Comparison of ENCODE assay signal across 1 cellular context in the genomic region with DNA sequence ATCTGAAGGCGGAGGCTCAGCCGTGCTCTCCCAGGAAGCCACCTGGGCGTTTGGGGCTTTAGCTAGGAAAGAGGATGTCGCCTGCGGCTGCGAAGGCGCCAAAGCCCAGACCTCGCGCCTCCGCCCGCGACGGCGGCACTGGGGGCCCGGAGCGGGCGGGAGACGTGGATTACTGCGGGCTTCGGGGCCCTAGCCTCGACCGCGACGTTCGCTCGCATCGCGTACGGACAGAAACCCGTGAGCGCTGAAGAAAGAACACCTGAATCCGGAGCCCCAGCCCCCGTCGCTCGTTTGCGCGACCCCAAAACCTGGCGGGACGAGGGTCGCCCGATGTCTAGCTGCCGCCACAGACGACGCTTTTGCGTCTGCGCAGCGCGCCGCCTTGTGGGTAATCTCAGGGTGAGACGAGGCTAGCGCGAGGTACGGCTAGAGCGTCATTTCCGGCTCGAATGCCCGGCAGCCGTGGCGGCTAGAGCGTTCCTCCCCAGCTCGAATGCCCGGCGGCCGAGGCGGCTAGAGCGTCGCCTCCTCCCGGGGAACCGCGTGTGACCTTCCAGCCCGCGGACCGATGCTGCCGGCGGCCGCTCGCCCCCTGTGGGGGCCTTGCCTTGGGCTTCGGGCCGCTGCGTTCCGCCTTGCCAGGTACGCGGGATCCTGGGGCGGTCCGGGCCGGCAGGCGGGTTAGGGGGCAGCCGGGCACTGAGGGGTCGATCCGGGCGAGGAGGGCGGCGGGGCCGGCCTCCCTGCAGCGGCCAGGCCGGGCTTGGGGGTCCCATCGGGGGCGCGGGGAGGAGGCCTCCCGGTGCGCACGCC.
A peak's percentile ranks its signal among the peaks of the same experiment; 100 is the strongest.
TF ChIP-seq lines count a peak whose summit lies in the region.

A gene (plus strand): TSS at position 434 of the 813 bp plus-strand sequence. CDS start 135 bp downstream, at position 569.

TF ChIP-seq in K562, 482 proteins besides CTCF, POLR2A, EP300 and RAD21 (continued from another document and continues in another):
- TF ChIP-seq, protein P1, sequence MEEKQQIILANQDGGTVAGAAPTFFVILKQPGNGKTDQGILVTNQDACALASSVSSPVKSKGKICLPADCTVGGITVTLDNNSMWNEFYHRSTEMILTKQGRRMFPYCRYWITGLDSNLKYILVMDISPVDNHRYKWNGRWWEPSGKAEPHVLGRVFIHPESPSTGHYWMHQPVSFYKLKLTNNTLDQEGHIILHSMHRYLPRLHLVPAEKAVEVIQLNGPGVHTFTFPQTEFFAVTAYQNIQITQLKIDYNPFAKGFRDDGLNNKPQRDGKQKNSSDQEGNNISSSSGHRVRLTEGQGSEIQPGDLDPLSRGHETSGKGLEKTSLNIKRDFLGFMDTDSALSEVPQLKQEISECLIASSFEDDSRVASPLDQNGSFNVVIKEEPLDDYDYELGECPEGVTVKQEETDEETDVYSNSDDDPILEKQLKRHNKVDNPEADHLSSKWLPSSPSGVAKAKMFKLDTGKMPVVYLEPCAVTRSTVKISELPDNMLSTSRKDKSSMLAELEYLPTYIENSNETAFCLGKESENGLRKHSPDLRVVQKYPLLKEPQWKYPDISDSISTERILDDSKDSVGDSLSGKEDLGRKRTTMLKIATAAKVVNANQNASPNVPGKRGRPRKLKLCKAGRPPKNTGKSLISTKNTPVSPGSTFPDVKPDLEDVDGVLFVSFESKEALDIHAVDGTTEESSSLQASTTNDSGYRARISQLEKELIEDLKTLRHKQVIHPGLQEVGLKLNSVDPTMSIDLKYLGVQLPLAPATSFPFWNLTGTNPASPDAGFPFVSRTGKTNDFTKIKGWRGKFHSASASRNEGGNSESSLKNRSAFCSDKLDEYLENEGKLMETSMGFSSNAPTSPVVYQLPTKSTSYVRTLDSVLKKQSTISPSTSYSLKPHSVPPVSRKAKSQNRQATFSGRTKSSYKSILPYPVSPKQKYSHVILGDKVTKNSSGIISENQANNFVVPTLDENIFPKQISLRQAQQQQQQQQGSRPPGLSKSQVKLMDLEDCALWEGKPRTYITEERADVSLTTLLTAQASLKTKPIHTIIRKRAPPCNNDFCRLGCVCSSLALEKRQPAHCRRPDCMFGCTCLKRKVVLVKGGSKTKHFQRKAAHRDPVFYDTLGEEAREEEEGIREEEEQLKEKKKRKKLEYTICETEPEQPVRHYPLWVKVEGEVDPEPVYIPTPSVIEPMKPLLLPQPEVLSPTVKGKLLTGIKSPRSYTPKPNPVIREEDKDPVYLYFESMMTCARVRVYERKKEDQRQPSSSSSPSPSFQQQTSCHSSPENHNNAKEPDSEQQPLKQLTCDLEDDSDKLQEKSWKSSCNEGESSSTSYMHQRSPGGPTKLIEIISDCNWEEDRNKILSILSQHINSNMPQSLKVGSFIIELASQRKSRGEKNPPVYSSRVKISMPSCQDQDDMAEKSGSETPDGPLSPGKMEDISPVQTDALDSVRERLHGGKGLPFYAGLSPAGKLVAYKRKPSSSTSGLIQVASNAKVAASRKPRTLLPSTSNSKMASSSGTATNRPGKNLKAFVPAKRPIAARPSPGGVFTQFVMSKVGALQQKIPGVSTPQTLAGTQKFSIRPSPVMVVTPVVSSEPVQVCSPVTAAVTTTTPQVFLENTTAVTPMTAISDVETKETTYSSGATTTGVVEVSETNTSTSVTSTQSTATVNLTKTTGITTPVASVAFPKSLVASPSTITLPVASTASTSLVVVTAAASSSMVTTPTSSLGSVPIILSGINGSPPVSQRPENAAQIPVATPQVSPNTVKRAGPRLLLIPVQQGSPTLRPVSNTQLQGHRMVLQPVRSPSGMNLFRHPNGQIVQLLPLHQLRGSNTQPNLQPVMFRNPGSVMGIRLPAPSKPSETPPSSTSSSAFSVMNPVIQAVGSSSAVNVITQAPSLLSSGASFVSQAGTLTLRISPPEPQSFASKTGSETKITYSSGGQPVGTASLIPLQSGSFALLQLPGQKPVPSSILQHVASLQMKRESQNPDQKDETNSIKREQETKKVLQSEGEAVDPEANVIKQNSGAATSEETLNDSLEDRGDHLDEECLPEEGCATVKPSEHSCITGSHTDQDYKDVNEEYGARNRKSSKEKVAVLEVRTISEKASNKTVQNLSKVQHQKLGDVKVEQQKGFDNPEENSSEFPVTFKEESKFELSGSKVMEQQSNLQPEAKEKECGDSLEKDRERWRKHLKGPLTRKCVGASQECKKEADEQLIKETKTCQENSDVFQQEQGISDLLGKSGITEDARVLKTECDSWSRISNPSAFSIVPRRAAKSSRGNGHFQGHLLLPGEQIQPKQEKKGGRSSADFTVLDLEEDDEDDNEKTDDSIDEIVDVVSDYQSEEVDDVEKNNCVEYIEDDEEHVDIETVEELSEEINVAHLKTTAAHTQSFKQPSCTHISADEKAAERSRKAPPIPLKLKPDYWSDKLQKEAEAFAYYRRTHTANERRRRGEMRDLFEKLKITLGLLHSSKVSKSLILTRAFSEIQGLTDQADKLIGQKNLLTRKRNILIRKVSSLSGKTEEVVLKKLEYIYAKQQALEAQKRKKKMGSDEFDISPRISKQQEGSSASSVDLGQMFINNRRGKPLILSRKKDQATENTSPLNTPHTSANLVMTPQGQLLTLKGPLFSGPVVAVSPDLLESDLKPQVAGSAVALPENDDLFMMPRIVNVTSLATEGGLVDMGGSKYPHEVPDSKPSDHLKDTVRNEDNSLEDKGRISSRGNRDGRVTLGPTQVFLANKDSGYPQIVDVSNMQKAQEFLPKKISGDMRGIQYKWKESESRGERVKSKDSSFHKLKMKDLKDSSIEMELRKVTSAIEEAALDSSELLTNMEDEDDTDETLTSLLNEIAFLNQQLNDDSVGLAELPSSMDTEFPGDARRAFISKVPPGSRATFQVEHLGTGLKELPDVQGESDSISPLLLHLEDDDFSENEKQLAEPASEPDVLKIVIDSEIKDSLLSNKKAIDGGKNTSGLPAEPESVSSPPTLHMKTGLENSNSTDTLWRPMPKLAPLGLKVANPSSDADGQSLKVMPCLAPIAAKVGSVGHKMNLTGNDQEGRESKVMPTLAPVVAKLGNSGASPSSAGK (IDR thresholded peaks at IDR 0.05): peak; percentile 84
- TF ChIP-seq ELF1 (tag; IDR thresholded peaks at IDR 0.05) (peak; percentile 73), RBM39 (optimal IDR thresholded peaks at IDR 0.05; ENCODE audit: low read depth, low read length) (peak; percentile 46), ZNF24 (IDR thresholded peaks at IDR 0.05) (no peak), JUNB (CRISPR knock-in tag; conservative IDR thresholded peaks at IDR 0.05) (no peak), KAT7 (CRISPR knock-in tag; IDR thresholded peaks at IDR 0.05; ENCODE audit: borderline replicate concordance) (peak; percentile 99), MEIS2 (IDR thresholded peaks at IDR 0.05; ENCODE audit: partially characterized antibody) (peak; percentile 44), NELFE (IDR thresholded peaks at IDR 0.05; ENCODE audit: insufficient read depth, insufficient read length) (no peak), SMAD4 (CRISPR knock-in tag; conservative IDR thresholded peaks at IDR 0.05) (peak; percentile 74), HDGF (IDR thresholded peaks at IDR 0.05) (no peak), SMAD1 (IDR thresholded peaks at IDR 0.05; ENCODE audit: low read depth, low read length, partially characterized antibody) (peak; percentile 29), YY1 (IDR thresholded peaks at IDR 0.05; ENCODE audit: borderline replicate concordance in 1 of 3, control insufficient read depth in 1 of 3, extremely low read depth in 1 of 3, insufficient read depth in 3 of 3, insufficient read length in 1 of 3, insufficient replicate concordance in 2 of 3, low read depth in 1 of 3, low read length in 2 of 3) (peak; percentile 25 to 83 (median 67)), XRCC3 (IDR thresholded peaks at IDR 0.05) (no peak), ZNF274 (IDR thresholded peaks at IDR 0.05; ENCODE audit: borderline replicate concordance, low read depth, low read length) (0 out of 2 replicates have a peak, but pooled peaks have one; percentile 25), ZNF431 (CRISPR knock-in tag; IDR thresholded peaks at IDR 0.05) (no peak), POLR2B (IDR thresholded peaks at IDR 0.05; ENCODE audit: low read depth, partially characterized antibody) (peak; percentile 88), SIN3B (IDR thresholded peaks at IDR 0.05; ENCODE audit: low read depth) (peak; percentile 82), GABPA (tag; conservative IDR thresholded peaks at IDR 0.05; ENCODE audit: low read depth) (peak; percentile 97), MCM5 (IDR thresholded peaks at IDR 0.05; ENCODE audit: low read depth) (no peak), PML (IDR thresholded peaks at IDR 0.05; ENCODE audit: low read length) (peak; percentile 69), HLTF (IDR thresholded peaks at IDR 0.05) (no peak), RBFOX2 (IDR thresholded peaks at IDR 0.05; ENCODE audit: low read depth, low read length) (peak; percentile 98)
- TF ChIP-seq, protein P2, sequence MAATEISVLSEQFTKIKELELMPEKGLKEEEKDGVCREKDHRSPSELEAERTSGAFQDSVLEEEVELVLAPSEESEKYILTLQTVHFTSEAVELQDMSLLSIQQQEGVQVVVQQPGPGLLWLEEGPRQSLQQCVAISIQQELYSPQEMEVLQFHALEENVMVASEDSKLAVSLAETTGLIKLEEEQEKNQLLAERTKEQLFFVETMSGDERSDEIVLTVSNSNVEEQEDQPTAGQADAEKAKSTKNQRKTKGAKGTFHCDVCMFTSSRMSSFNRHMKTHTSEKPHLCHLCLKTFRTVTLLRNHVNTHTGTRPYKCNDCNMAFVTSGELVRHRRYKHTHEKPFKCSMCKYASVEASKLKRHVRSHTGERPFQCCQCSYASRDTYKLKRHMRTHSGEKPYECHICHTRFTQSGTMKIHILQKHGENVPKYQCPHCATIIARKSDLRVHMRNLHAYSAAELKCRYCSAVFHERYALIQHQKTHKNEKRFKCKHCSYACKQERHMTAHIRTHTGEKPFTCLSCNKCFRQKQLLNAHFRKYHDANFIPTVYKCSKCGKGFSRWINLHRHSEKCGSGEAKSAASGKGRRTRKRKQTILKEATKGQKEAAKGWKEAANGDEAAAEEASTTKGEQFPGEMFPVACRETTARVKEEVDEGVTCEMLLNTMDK (IDR thresholded peaks at IDR 0.05; ENCODE audit: borderline replicate concordance, insufficient read depth, low read depth, low read length, poor library complexity, severe bottlenecking): peak; percentile 40
- TF ChIP-seq, protein P3, sequence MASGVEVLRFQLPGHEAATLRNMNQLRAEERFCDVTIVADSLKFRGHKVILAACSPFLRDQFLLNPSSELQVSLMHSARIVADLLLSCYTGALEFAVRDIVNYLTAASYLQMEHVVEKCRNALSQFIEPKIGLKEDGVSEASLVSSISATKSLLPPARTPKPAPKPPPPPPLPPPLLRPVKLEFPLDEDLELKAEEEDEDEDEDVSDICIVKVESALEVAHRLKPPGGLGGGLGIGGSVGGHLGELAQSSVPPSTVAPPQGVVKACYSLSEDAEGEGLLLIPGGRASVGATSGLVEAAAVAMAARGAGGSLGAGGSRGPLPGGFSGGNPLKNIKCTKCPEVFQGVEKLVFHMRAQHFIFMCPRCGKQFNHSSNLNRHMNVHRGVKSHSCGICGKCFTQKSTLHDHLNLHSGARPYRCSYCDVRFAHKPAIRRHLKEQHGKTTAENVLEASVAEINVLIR (CRISPR knock-in tag; IDR thresholded peaks at IDR 0.05): peak; percentile 85
- TF ChIP-seq, protein P4, sequence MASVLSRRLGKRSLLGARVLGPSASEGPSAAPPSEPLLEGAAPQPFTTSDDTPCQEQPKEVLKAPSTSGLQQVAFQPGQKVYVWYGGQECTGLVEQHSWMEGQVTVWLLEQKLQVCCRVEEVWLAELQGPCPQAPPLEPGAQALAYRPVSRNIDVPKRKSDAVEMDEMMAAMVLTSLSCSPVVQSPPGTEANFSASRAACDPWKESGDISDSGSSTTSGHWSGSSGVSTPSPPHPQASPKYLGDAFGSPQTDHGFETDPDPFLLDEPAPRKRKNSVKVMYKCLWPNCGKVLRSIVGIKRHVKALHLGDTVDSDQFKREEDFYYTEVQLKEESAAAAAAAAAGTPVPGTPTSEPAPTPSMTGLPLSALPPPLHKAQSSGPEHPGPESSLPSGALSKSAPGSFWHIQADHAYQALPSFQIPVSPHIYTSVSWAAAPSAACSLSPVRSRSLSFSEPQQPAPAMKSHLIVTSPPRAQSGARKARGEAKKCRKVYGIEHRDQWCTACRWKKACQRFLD (CRISPR knock-in tag; IDR thresholded peaks at IDR 0.05): peak; percentile 73; the same call in 1 of the 2 replicates
- TF ChIP-seq, protein P5, sequence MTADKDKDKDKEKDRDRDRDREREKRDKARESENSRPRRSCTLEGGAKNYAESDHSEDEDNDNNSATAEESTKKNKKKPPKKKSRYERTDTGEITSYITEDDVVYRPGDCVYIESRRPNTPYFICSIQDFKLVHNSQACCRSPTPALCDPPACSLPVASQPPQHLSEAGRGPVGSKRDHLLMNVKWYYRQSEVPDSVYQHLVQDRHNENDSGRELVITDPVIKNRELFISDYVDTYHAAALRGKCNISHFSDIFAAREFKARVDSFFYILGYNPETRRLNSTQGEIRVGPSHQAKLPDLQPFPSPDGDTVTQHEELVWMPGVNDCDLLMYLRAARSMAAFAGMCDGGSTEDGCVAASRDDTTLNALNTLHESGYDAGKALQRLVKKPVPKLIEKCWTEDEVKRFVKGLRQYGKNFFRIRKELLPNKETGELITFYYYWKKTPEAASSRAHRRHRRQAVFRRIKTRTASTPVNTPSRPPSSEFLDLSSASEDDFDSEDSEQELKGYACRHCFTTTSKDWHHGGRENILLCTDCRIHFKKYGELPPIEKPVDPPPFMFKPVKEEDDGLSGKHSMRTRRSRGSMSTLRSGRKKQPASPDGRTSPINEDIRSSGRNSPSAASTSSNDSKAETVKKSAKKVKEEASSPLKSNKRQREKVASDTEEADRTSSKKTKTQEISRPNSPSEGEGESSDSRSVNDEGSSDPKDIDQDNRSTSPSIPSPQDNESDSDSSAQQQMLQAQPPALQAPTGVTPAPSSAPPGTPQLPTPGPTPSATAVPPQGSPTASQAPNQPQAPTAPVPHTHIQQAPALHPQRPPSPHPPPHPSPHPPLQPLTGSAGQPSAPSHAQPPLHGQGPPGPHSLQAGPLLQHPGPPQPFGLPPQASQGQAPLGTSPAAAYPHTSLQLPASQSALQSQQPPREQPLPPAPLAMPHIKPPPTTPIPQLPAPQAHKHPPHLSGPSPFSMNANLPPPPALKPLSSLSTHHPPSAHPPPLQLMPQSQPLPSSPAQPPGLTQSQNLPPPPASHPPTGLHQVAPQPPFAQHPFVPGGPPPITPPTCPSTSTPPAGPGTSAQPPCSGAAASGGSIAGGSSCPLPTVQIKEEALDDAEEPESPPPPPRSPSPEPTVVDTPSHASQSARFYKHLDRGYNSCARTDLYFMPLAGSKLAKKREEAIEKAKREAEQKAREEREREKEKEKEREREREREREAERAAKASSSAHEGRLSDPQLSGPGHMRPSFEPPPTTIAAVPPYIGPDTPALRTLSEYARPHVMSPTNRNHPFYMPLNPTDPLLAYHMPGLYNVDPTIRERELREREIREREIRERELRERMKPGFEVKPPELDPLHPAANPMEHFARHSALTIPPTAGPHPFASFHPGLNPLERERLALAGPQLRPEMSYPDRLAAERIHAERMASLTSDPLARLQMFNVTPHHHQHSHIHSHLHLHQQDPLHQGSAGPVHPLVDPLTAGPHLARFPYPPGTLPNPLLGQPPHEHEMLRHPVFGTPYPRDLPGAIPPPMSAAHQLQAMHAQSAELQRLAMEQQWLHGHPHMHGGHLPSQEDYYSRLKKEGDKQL (CRISPR knock-in tag; IDR thresholded peaks at IDR 0.05; ENCODE audit: borderline replicate concordance): 0 out of 2 replicates have a peak, but pooled peaks have one; percentile 86
- TF ChIP-seq, protein P6, sequence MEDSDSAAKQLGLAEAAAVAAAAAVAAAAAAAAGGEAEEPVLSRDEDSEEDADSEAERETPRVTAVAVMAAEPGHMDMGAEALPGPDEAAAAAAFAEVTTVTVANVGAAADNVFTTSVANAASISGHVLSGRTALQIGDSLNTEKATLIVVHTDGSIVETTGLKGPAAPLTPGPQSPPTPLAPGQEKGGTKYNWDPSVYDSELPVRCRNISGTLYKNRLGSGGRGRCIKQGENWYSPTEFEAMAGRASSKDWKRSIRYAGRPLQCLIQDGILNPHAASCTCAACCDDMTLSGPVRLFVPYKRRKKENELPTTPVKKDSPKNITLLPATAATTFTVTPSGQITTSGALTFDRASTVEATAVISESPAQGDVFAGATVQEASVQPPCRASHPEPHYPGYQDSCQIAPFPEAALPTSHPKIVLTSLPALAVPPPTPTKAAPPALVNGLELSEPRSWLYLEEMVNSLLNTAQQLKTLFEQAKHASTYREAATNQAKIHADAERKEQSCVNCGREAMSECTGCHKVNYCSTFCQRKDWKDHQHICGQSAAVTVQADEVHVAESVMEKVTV (CRISPR knock-in tag; IDR thresholded peaks at IDR 0.05): no peak
